In the genomic region with DNA sequence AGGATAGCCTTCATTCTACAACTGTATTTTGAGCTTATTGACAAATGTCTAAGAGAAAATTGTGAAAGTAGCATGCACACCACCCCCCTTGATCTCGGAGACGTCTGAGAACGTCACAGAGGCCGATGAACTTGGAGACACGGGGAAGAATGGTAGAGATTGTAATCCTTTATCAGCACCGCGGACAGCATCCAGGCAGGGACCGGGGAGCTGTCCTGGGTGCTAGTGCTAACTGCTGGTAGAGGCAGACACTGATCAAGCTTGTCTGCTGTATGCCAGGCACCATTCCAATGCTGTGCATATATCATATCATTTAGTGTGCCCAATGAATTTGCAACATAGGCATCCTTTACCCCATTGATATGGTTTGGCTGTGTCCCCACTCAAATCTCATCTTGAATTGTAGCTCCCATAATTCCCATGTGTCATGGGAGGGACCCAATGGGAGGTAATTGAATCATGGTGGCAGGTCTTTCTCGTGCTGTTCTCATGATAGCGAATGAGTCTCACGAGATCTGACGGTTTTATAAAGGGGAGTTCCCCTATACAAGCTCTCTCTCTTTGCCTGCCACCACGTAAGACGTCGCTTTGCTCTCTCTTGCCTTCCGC, we compare ENCODE assay signal across 9 cellular contexts.
DNase-seq lines count a peak whose midpoint lies in the region; ATAC-seq and FAIRE-seq lines count a peak whose summit lies in the region.
"Had no signal": no experiment of that assay in that cellular context is flagged by ENCODE, and none has a peak within 500 bp of the region (broad histone marks: within the 10 kb centered on the region; RNA-seq: fewer than 3 reads in every experiment).

No MANE protein-coding gene starts in this region.

- H3K36me3 Mint-ChIP-seq in activated CD4-positive, alpha-beta memory T cell treated with anti-CD3 and anti-CD28 coated beads for 36 hours, result no peaks in the 10 kb centered on the region
- H3K36me3 Mint-ChIP-seq: brain had no signal

- H3K4me3 Mint-ChIP-seq in activated CD4-positive, alpha-beta memory T cell treated with anti-CD3 and anti-CD28 coated beads for 36 hours, result no peak overlapping the region

- CTCF ChIA-PET in activated CD4-positive, alpha-beta memory T cell treated with anti-CD3 and anti-CD28 coated beads for 36 hours (lab: Charles Lee), result no interaction called here

- no peaks in the 10 kb centered on the region for H3K4me1 Mint-ChIP-seq in activated CD4-positive, alpha-beta memory T cell treated with anti-CD3 and anti-CD28 coated beads for 36 hours (ENCODE audit: low read depth)
- H3K4me1 Mint-ChIP-seq: brain had no signal

- H3K27ac Mint-ChIP-seq in activated CD4-positive, alpha-beta memory T cell treated with anti-CD3 and anti-CD28 coated beads for 36 hours, result no peak overlapping the region

- POLR2A ChIA-PET in activated CD4-positive, alpha-beta memory T cell treated with anti-CD3 and anti-CD28 coated beads for 36 hours (lab: Charles Lee), result no interaction called here

- peaks cover 17% of the 10 kb centered on the region for H3K27me3 Mint-ChIP-seq in activated CD4-positive, alpha-beta memory T cell treated with anti-CD3 and anti-CD28 coated beads for 36 hours

- no peak for FAIRE-seq in frontal cortex (lab: Jason Lieb, UNC)

- intact Hi-C loops in activated CD4-positive, alpha-beta memory T cell treated with anti-CD3 and anti-CD28 coated beads for 36 hours (cut with micrococcal nuclease), result no loop called here

- H3K9me3 Mint-ChIP-seq in activated CD4-positive, alpha-beta memory T cell treated with anti-CD3 and anti-CD28 coated beads for 36 hours, result no peaks in the 10 kb centered on the region

- no peak for ATAC-seq in HG03354 (IDR thresholded peaks at IDR 0.05; ENCODE audit: poor library complexity, severe bottlenecking, unreplicated experiment)
- no peak for ATAC-seq in HG02852 (IDR thresholded peaks at IDR 0.05; ENCODE audit: unreplicated experiment)

- DNase-seq in CMK (ENCODE audit: low read depth), result peak; percentile 21
- DNase-seq in Kasumi-1 (lab: John Stamatoyannopoulos, UW), result peak; percentile 65 to 82
- peak; percentile 63 for DNase-seq in activated CD4-positive, alpha-beta memory T cell treated with anti-CD3 and anti-CD28 coated beads for 36 hours
- DNase-seq in frontal cortex (ENCODE audit: low spot score in 2 of 2), result peak; percentile 46 to 62
- peak; percentile 7 for DNase-seq in putamen (ENCODE audit: low spot score)
- no peak for DNase-seq in NCI-H526 treated with DMSO at 0.1 percent for 48 hours (lab: John Stamatoyannopoulos, UW)
